11 cellular contexts compared by ENCODE assay signal in genomic region chr4:523601-524000, GRCh38. TPM values are rescaled to one million over a fixed set of nuclear protein-coding genes. Genes with fewer than 3 reads are reported as not detected.
"Had no signal": no experiment of that assay in that cellular context is flagged by ENCODE, and none has a peak within 500 bp of the region (broad histone marks: within the 10 kb centered on the region; RNA-seq: fewer than 3 reads in every experiment).

No MANE protein-coding gene starts in this region.

- H2AFZ ChIP-seq: GM23248 had no signal

- FAIRE-seq: HepG2 had no signal

- H3K9me3 ChIP-seq: HAP-1 had no signal

- DNase-seq: GM23248, GOT3, H7, HFFc6, KBM-7 had no signal

- ATAC-seq: HCT116, HepG2 had no signal

- H3K4me1 ChIP-seq: HAP-1 had no signal

- H3K9ac ChIP-seq: GM23248 had no signal

- H3K4me3 ChIP-seq: GM23248, HAP-1 had no signal

- H3K27ac ChIP-seq: GM23248, HL-60 had no signal

RNA-seq across cellular contexts. Expression of gene TMEM271, which starts 52.5 kb away (rescaled TPM):
- total RNA-seq: GM23248, HepG2, HFFc6, HT1080 had no signal
- polyA plus RNA-seq: GM23248, HepG2, IgD-negative memory B cell had no signal
